19 cellular contexts compared by ENCODE assay signal in genomic region chr12:132513458-132514135, GRCh38. TPM values are rescaled to one million over a fixed set of nuclear protein-coding genes. Genes with fewer than 3 reads are reported as not detected.
DNase-seq lines count a peak whose midpoint lies in the region; ATAC-seq and TF ChIP-seq lines count a peak whose summit lies in the region.
"Had no signal": no experiment of that assay in that cellular context is flagged by ENCODE, and none has a peak within 500 bp of the region (broad histone marks: within the 10 kb centered on the region; RNA-seq: fewer than 3 reads in every experiment).

No MANE protein-coding gene starts in this region.

- peak overlapping the region; percentile 43 for H3K23ac ChIP-seq in neuronal stem cell (ENCODE audit: low read depth, low read length, poor library complexity)

- H3K27ac ChIP-seq in left ventricle myocardium inferior (replicated peaks) (peak overlapping the region; percentile 42), right atrium auricular region (peak overlapping the region in 1 of 2 donors; percentile 46), neuronal stem cell (replicated peaks; ENCODE audit: low read length) (no peak overlapping the region), testis (peak overlapping the region; percentile 44 to 77)
- H3K27ac ChIP-seq: Peyer's patch, SJCRH30 had no signal

- H3K27ac Mint-ChIP-seq in effector memory CD8-positive, alpha-beta T cell = peak overlapping the region; percentile 62 to 78

- TF ChIP-seq CTCF in left ventricle myocardium inferior (IDR thresholded peaks at IDR 0.05; ENCODE audit: borderline replicate concordance) = no peak
- TF ChIP-seq CTCF in right atrium auricular region (IDR thresholded peaks at IDR 0.05) = no peak
- no peak for TF ChIP-seq CTCF in testis (IDR thresholded peaks at IDR 0.05)

- H2BK120ac ChIP-seq in neuronal stem cell (ENCODE audit: low read depth, low read length) = no peak overlapping the region

- H3K18ac ChIP-seq in neuronal stem cell (ENCODE audit: low read length) = peak overlapping the region; percentile 57

- H3K27me3 ChIP-seq in left ventricle myocardium inferior (ENCODE audit: low read depth) = no peaks in the 10 kb centered on the region
- no peaks in the 10 kb centered on the region for H3K27me3 ChIP-seq in right atrium auricular region
- H3K27me3 ChIP-seq in neuronal stem cell (ENCODE audit: control insufficient read depth in 3 of 3, insufficient read depth in 3 of 3, low read depth in 1 of 3, low read length in 3 of 3) = no peaks in the 10 kb centered on the region
- H3K27me3 ChIP-seq in testis = no peaks in the 10 kb centered on the region
- H3K27me3 ChIP-seq: MG63, Peyer's patch, SJCRH30 had no signal

- no peak overlapping the region for H2BK15ac ChIP-seq in neuronal stem cell (ENCODE audit: low read length)

- DNase-seq in left ventricle myocardium inferior (no peak), right atrium auricular region (ENCODE audit: low spot score) (no peak), neuronal stem cell (ENCODE audit: low spot score) (no peak), testis (no peak), NCI-H1930 (lab: John Stamatoyannopoulos, UW) (no peak), RKO (ENCODE audit: low spot score) (no peak)
- DNase-seq in effector memory CD8-positive, alpha-beta T cell = no peak
- DNase-seq: 8988T; Calu3; CD4-positive, CD25-positive, alpha-beta regulatory T cell; DMS79; MG63; NCI-H1105; NCI-H187; NCI-H510A; Peyer's patch; SJCRH30 had no signal

- no peaks in the 10 kb centered on the region for H3K27me3 Mint-ChIP-seq in effector memory CD8-positive, alpha-beta T cell

- H3K4me2 ChIP-seq in neuronal stem cell (ENCODE audit: insufficient read depth, low read length, poor library complexity, severe bottlenecking) = no peak overlapping the region

- H3K36me3 Mint-ChIP-seq in effector memory CD8-positive, alpha-beta T cell (ENCODE audit: insufficient read depth) = peaks cover 36% of the 10 kb centered on the region

- H3K4me3 Mint-ChIP-seq in effector memory CD8-positive, alpha-beta T cell = peak overlapping the region in 1 of 2 donors; percentile 12
- H3K4me3 Mint-ChIP-seq: CD4-positive, CD25-positive, alpha-beta regulatory T cell; HFFc6 had no signal

- peak overlapping the region; percentile 89 for H3K14ac ChIP-seq in neuronal stem cell (ENCODE audit: low read length)

- peaks cover 29% of the 10 kb centered on the region for H3K4me1 ChIP-seq in left ventricle myocardium inferior
- H3K4me1 ChIP-seq in right atrium auricular region = peaks cover 0 to 23% of the 10 kb centered on the region in 2 donors
- no peaks in the 10 kb centered on the region for H3K4me1 ChIP-seq in neuronal stem cell (ENCODE audit: control insufficient read depth in 2 of 2, insufficient read depth in 1 of 2, low read depth in 1 of 2, low read length in 2 of 2)
- peaks cover 56% of the 10 kb centered on the region for H3K4me1 ChIP-seq in testis
- H3K4me1 ChIP-seq: Peyer's patch, SJCRH30 had no signal

- H2BK5ac ChIP-seq in neuronal stem cell (ENCODE audit: low read length) = no peak overlapping the region

- no peak overlapping the region for H4K8ac ChIP-seq in neuronal stem cell (ENCODE audit: low read depth, low read length)

- H3K9me3 Mint-ChIP-seq in effector memory CD8-positive, alpha-beta T cell = peaks cover 0 to 7% of the 10 kb centered on the region in 2 donors

- no CpG with 5 or more reads among the region's 24 CpGs for WGBS in neuronal stem cell (ENCODE audit: extremely low coverage in 2 of 2, insufficient read length in 2 of 2, insufficient replicate concordance in 1 of 2), 2 donors
- 59 to 88% methylated on average over 15 to 22 of the region's 24 CpGs for WGBS in testis, 2 donors

- no peak for ATAC-seq in effector memory CD8-positive, alpha-beta T cell (replicated peaks)
- ATAC-seq in HG02970 (IDR thresholded peaks at IDR 0.05; ENCODE audit: low FRiP score, unreplicated experiment) = no peak

- H3K4ac ChIP-seq in neuronal stem cell (ENCODE audit: low read length) = no peak overlapping the region

- TF ChIP-seq POLR2A in testis (IDR thresholded peaks at IDR 0.05) = no peak

- H2BK12ac ChIP-seq in neuronal stem cell (ENCODE audit: low read length) = no peak overlapping the region

- H3K9ac ChIP-seq in neuronal stem cell (ENCODE audit: low read depth, low read length, poor library complexity) = no peak overlapping the region

- peaks cover 15 to 17% of the 10 kb centered on the region in 2 donors for H3K4me1 Mint-ChIP-seq in effector memory CD8-positive, alpha-beta T cell (ENCODE audit: low read depth in 2 of 2)

- no peak overlapping the region for H4K91ac ChIP-seq in neuronal stem cell (ENCODE audit: low read depth, low read length, poor library complexity)

- intact Hi-C loops in left ventricle myocardium inferior (cut with micrococcal nuclease) = no loop called here
- intact Hi-C loops in testis (cut with DNase I; ENCODE audit: low total_unique reads) = no loop called here

- H2AK5ac ChIP-seq in neuronal stem cell (ENCODE audit: low read depth, low read length) = no peak overlapping the region

- H3K9me3 ChIP-seq in left ventricle myocardium inferior (replicated peaks) (peaks cover 18% of the 10 kb centered on the region), right atrium auricular region (no peaks in the 10 kb centered on the region), neuronal stem cell (replicated peaks in 1 of 2; ENCODE audit: control insufficient read depth in 2 of 2, insufficient read depth in 1 of 2, low read depth in 1 of 2, low read length in 2 of 2) (peaks cover 13 to 20% of the 10 kb centered on the region in 2 donors), testis (no peaks in the 10 kb centered on the region)
- H3K9me3 ChIP-seq: MG63, Peyer's patch, SJCRH30 had no signal

- H3K36me3 ChIP-seq in left ventricle myocardium inferior (peaks cover 27% of the 10 kb centered on the region), right atrium auricular region (peaks cover 22% of the 10 kb centered on the region), neuronal stem cell (replicated peaks in 1 of 2; ENCODE audit: control insufficient read depth in 2 of 2, insufficient read depth in 2 of 2, low read length in 2 of 2) (peaks cover 6 to 13% of the 10 kb centered on the region in 2 donors), testis (ENCODE audit: low read depth, missing control alignments) (no peaks in the 10 kb centered on the region)
- H3K36me3 ChIP-seq: SJCRH30 had no signal

- H3K4me3 ChIP-seq in left ventricle myocardium inferior (no peak overlapping the region), right atrium auricular region (no peak overlapping the region), neuronal stem cell (ENCODE audit: low read length in 2 of 2) (no peak overlapping the region), testis (no peak overlapping the region)
- H3K4me3 ChIP-seq: MG63, Peyer's patch, SJCRH30 had no signal

- H3K79me1 ChIP-seq in neuronal stem cell (ENCODE audit: low read depth, low read length) = peaks cover 9% of the 10 kb centered on the region

- no peak overlapping the region for H2AFZ ChIP-seq in neuronal stem cell (ENCODE audit: low read length)

RNA-seq across cellular contexts. Expression of gene FBRSL1, which starts 23.6 kb away (rescaled TPM):
- 66.0 TPM for total RNA-seq in left ventricle myocardium inferior
- total RNA-seq in right atrium auricular region = 10 to 100 TPM; 19.3 to 20.4 TPM
- 61.7 TPM for polyA plus RNA-seq in neuronal stem cell (2013, experiment 1 of 2)
- 70.1 TPM for polyA plus RNA-seq in neuronal stem cell (2013, experiment 2 of 2)
- total RNA-seq in testis = 10 to 100 TPM; 88.3 to 98.9 TPM
- polyA plus RNA-seq in testis (ENCODE audit: insufficient read depth, low read depth, low replicate concordance) = 51.1 TPM
